Comparison of ENCODE assay signal across 17 cellular contexts in the genomic region with DNA sequence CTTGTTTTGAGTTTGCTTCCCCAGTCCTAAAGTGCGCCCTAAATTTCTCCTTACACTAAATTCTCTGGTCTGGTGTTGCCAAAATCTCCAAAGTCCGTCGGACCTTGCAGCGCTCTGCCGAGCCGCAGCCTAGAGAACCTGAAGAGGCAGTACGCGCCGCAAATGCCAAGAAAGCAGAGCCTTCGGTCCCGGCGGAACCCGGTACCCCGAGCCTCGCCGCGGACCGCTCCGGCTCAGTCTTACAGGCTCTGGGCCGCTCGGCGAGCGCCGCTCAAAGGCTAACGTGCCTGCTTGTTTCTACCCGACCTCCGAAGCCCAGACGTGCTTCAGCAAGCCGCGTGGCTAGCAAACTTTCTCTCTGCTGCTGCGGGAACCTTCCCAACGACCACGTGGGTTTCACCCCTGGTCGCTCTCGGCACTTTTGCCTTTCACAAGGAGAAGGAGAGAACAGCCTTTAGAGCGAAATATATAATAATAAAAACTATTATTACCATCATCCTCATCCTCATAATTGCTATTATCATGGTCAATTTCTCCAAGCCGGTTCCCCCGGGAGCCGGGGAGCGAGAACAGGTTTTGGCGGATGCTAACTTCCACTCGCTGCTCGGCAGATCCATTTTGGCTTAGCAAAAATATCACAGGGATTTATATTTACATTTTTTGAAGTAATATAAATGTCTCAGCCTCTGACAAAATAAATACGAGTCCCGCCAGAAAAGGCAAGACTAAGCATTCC. TPM values are rescaled to one million over a fixed set of nuclear protein-coding genes. Genes with fewer than 3 reads are reported as not detected.
DNase-seq lines count a peak whose midpoint lies in the region; ATAC-seq and TF ChIP-seq lines count a peak whose summit lies in the region.
"Had no signal": no experiment of that assay in that cellular context is flagged by ENCODE, and none has a peak within 500 bp of the region (broad histone marks: within the 10 kb centered on the region; RNA-seq: fewer than 3 reads in every experiment).

No MANE protein-coding gene starts in this region.

- ATAC-seq in right cardiac atrium (no peak), Right ventricle myocardium superior (ENCODE audit: poor library complexity) (no peak), GM21825 (IDR thresholded peaks at IDR 0.05; ENCODE audit: unreplicated experiment) (no peak)
- ATAC-seq: body of pancreas, heart right ventricle had no signal

- no peak overlapping the region for H3K27ac ChIP-seq in right cardiac atrium (ENCODE audit: low read length)
- H3K27ac ChIP-seq: body of pancreas, heart right ventricle, ovary, vagina had no signal

- no peak overlapping the region for H3K27ac Mint-ChIP-seq in dendritic cell treated with granulocyte-macrophage colony-stimulating factor and Interleukin-4, amounts not matched to agents 40 ng/mL and 50 ng/mL, for 4 days
- no peak overlapping the region for H3K27ac Mint-ChIP-seq in type B pancreatic cell
- H3K27ac Mint-ChIP-seq: activated CD4-positive, alpha-beta T cell treated with anti-CD3 and anti-CD28 coated beads, Interleukin-2, amount 10 ng/mL, durations not matched to agents 24 days and 14 days; activated T-helper 1 cell treated with anti-CD3 and anti-CD28 coated beads, Interleukin-12 subunit alpha, Interleukin-12 subunit beta, Interleukin-2, Interleukin-4 antibody, amounts not matched to agents 30 ng/mL and 10 ng/mL and 1 ng/mL, durations not matched to agents 14 hours and 24 hours and 36 hours had no signal

- no peaks in the 10 kb centered on the region for H3K9me3 Mint-ChIP-seq in dendritic cell treated with granulocyte-macrophage colony-stimulating factor and Interleukin-4, amounts not matched to agents 40 ng/mL and 50 ng/mL, for 4 days
- no peaks in the 10 kb centered on the region for H3K9me3 Mint-ChIP-seq in type B pancreatic cell
- H3K9me3 Mint-ChIP-seq: activated T-helper 1 cell treated with anti-CD3 and anti-CD28 coated beads, Interleukin-12 subunit alpha, Interleukin-12 subunit beta, Interleukin-2, Interleukin-4 antibody, amounts not matched to agents 30 ng/mL and 10 ng/mL and 1 ng/mL, durations not matched to agents 14 hours and 24 hours and 36 hours had no signal

- DNase-seq in right cardiac atrium: peak in 2 of 3 donors; percentile 18 to 23
- DNase-seq in Right ventricle myocardium superior: no peak
- peak; percentile 2 for DNase-seq in medulla oblongata (ENCODE audit: extremely low spot score)
- DNase-seq in type B pancreatic cell (ENCODE audit: extremely low spot score, unreplicated experiment): no peak
- DNase-seq in NK-92 treated with Interleukin-12 subunit alpha and Interleukin-12 subunit beta, amount 100 ng/mL, for 24 hours (lab: John Stamatoyannopoulos, UW): no peak
- DNase-seq in effector CD4-positive, alpha-beta T cell: no peak
- DNase-seq: activated CD4-positive, alpha-beta T cell treated with anti-CD3 and anti-CD28 coated beads, Interleukin-2, amount 10 ng/mL, durations not matched to agents 24 days and 14 days; AML-193; body of pancreas; heart right ventricle; ovary had no signal

- no peaks in the 10 kb centered on the region for H3K9me3 ChIP-seq in right cardiac atrium (ENCODE audit: control insufficient read depth, low read length)
- H3K9me3 ChIP-seq: body of pancreas, ovary, vagina had no signal

- H3K27me3 Mint-ChIP-seq in dendritic cell treated with granulocyte-macrophage colony-stimulating factor and Interleukin-4, amounts not matched to agents 40 ng/mL and 50 ng/mL, for 4 days: peaks cover 59% of the 10 kb centered on the region
- H3K27me3 Mint-ChIP-seq in type B pancreatic cell: peaks cover 99% of the 10 kb centered on the region

- H3K4me1 Mint-ChIP-seq in dendritic cell treated with granulocyte-macrophage colony-stimulating factor and Interleukin-4, amounts not matched to agents 40 ng/mL and 50 ng/mL, for 4 days (ENCODE audit: low read depth): peaks cover 30% of the 10 kb centered on the region
- H3K4me1 Mint-ChIP-seq in type B pancreatic cell (ENCODE audit: unreplicated experiment): peaks cover 9% of the 10 kb centered on the region
- H3K4me1 Mint-ChIP-seq: activated CD4-positive, alpha-beta T cell treated with anti-CD3 and anti-CD28 coated beads, Interleukin-2, amount 10 ng/mL, durations not matched to agents 24 days and 14 days had no signal

- peaks cover 2% of the 10 kb centered on the region for H3K4me1 ChIP-seq in right cardiac atrium (ENCODE audit: control insufficient read depth, insufficient read depth, low read length)
- H3K4me1 ChIP-seq: body of pancreas had no signal

- H3K36me3 Mint-ChIP-seq in dendritic cell treated with granulocyte-macrophage colony-stimulating factor and Interleukin-4, amounts not matched to agents 40 ng/mL and 50 ng/mL, for 4 days (ENCODE audit: low read depth): no peaks in the 10 kb centered on the region
- H3K36me3 Mint-ChIP-seq in type B pancreatic cell: no peaks in the 10 kb centered on the region

- H3K4me3 Mint-ChIP-seq in dendritic cell treated with granulocyte-macrophage colony-stimulating factor and Interleukin-4, amounts not matched to agents 40 ng/mL and 50 ng/mL, for 4 days: peak overlapping the region; percentile 63
- peak overlapping the region; percentile 82 for H3K4me3 Mint-ChIP-seq in type B pancreatic cell
- H3K4me3 Mint-ChIP-seq: activated CD4-positive, alpha-beta T cell treated with anti-CD3 and anti-CD28 coated beads, Interleukin-2, amount 10 ng/mL, durations not matched to agents 24 days and 14 days; activated T-helper 1 cell treated with anti-CD3 and anti-CD28 coated beads, Interleukin-12 subunit alpha, Interleukin-12 subunit beta, Interleukin-2, Interleukin-4 antibody, amounts not matched to agents 30 ng/mL and 10 ng/mL and 1 ng/mL, durations not matched to agents 14 hours and 24 hours and 36 hours had no signal

- intact Hi-C loops in right cardiac atrium (cut with DNase I): no loop called here
- intact Hi-C loops in Right ventricle myocardium superior (cut with DNase I): no loop called here
- intact Hi-C loops in dendritic cell treated with granulocyte-macrophage colony-stimulating factor and Interleukin-4, amounts not matched to agents 40 ng/mL and 50 ng/mL, for 4 days (cut with micrococcal nuclease): no loop called here

- no peak for TF ChIP-seq CTCF in type B pancreatic cell (conservative IDR thresholded peaks at IDR 0.05)

- H3K27me3 ChIP-seq in right cardiac atrium (ENCODE audit: control insufficient read depth, insufficient read depth): no peaks in the 10 kb centered on the region
- H3K27me3 ChIP-seq: body of pancreas, ovary had no signal

- WGBS in right cardiac atrium: 2% methylated on average over 45 of the region's 45 CpGs

- peak overlapping the region; percentile 15 for H3K4me3 ChIP-seq in right cardiac atrium (ENCODE audit: low read length)
- H3K4me3 ChIP-seq: body of pancreas, ovary had no signal

RNA-seq across cellular contexts. Expression of gene HTR2C, which starts 2.2 kb away (rescaled TPM):
- total RNA-seq in right cardiac atrium (not detected), Right ventricle myocardium superior (not detected), type B pancreatic cell (ENCODE audit: low replicate concordance) (0.34 and 0.71 TPM in 2 replicates)
- not detected for polyA plus RNA-seq in right cardiac atrium
- total RNA-seq: activated CD4-positive, alpha-beta T cell treated with anti-CD3 and anti-CD28 coated beads, Interleukin-2, amount 10 ng/mL, durations not matched to agents 24 days and 14 days; activated T-helper 1 cell treated with anti-CD3 and anti-CD28 coated beads, Interleukin-12 subunit alpha, Interleukin-12 subunit beta, Interleukin-2, Interleukin-4 antibody, amounts not matched to agents 30 ng/mL and 10 ng/mL and 1 ng/mL, durations not matched to agents 14 hours and 24 hours and 36 hours; body of pancreas; heart right ventricle; LHCN-M2; lung microvascular endothelial cell; ovary had no signal
- polyA plus RNA-seq: heart right ventricle, ovary had no signal

Comparison
In these comparisons a context has a peak if more than half of its experiments do, and no peak if none do; other contexts are left out.
1. DNase-seq: peak in right cardiac atrium (2 of 3) and medulla oblongata (single experiment); none in Right ventricle myocardium superior (single experiment), type B pancreatic cell (single experiment), NK-92 treated with Interleukin-12 subunit alpha and Interleukin-12 subunit beta, amount 100 ng/mL, for 24 hours (single experiment) and effector CD4-positive, alpha-beta T cell (single experiment).